In genomic region chr1:15531003-15531402, GRCh38 we compare ENCODE assay signal across 24 cellular contexts. TPM values are rescaled to one million over a fixed set of nuclear protein-coding genes. Genes with fewer than 3 reads are reported as not detected.
"Had no signal": no experiment of that assay in that cellular context is flagged by ENCODE, and none has a peak within 500 bp of the region (broad histone marks: within the 10 kb centered on the region; RNA-seq: fewer than 3 reads in every experiment).

No MANE protein-coding gene starts in this region.

- ATAC-seq: Panc1, PC-3, Right ventricle myocardium inferior, SK-N-SH treated with all-trans-retinoic acid at 6 μM for 48 hours had no signal

- H3K27ac ChIP-seq: SJCRH30 had no signal

- H3K27me3 ChIP-seq: SJCRH30 had no signal

- H3K9me3 ChIP-seq: SJCRH30 had no signal

- H3K4me3 ChIP-seq: SJCRH30 had no signal

- DNase-seq: KBM-7, NCI-H1048, NCI-H1105, NCI-H1417, NCI-H1436 treated with DMSO at 0.1 percent for 48 hours, NCI-H1694, NCI-H187 treated with DMSO at 0.1 percent for 48 hours, NCI-H2029 treated with DMSO at 0.1 percent for 48 hours, NCI-H2227 treated with DMSO at 0.1 percent for 48 hours, NCI-H510A, NCI-H524 treated with DMSO at 0.1 percent for 48 hours, NCI-H69, NCI-H774, PC-3, SHP77 treated with DMSO at 0.1 percent for 48 hours, SJCRH30 had no signal

RNA-seq across cellular contexts. Expression of gene AGMAT, which starts 53.8 kb away (rescaled TPM):
- total RNA-seq: MCF 10A, SJCRH30 had no signal

RNA-seq across cellular contexts. Expression of gene CELA2B, which starts 55.1 kb away (rescaled TPM):
- total RNA-seq: HT-29, LHCN-M2, MCF 10A, OCI-LY7, PC-3, Right ventricle myocardium inferior, RPMI7951 had no signal
